ENCODE assay signal across 15 cellular contexts in the genomic region with DNA sequence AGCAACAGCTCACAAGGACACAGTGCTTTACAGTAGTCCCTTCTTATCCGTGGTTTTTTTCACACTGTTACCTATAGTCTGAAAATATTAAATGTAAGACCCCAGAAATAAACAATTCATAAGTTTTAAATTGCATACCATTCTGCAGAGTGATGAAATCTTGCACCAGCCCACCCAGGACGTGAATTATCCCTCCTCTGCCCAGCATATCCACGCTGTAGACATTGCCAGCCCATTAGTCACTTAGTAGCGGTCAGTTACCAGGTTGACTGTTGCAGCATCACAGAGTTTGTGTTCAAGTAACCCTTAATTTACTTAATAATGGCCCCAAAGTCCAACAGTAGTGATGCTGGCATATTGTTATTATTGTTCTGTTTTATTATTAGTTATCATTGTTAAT. TPM values are rescaled to one million over a fixed set of nuclear protein-coding genes. Genes with fewer than 3 reads are reported as not detected.
DNase-seq lines count a peak whose midpoint lies in the region; ATAC-seq, FAIRE-seq and TF ChIP-seq lines count a peak whose summit lies in the region.
"Had no signal": no experiment of that assay in that cellular context is flagged by ENCODE, and none has a peak within 500 bp of the region (broad histone marks: within the 10 kb centered on the region; RNA-seq: fewer than 3 reads in every experiment).

No MANE protein-coding gene starts in this region.

- FAIRE-seq in HepG2 (lab: Jason Lieb, UNC) = no peak

- no peak overlapping the region for H3K4ac ChIP-seq in H9 (ENCODE audit: low read depth, low read length)

- H2BK15ac ChIP-seq in H9 (ENCODE audit: low read depth, low read length) = no peak overlapping the region

- peaks cover 12% of the 10 kb centered on the region for H3K23me2 ChIP-seq in H9 (ENCODE audit: insufficient read length, low read depth, low read length, poor library complexity, severe bottlenecking)

- WGBS in HepG2 (ENCODE audit: low lambda C conversion rate) = 95% methylated on average over 4 of the region's 4 CpGs
- 84% methylated on average over 4 of the region's 4 CpGs for WGBS in right lobe of liver (ENCODE audit: insufficient coverage, low coverage, low lambda C conversion rate, missing lambda C conversion rate)
- 75% methylated on average over 4 of the region's 4 CpGs for WGBS in hepatocyte (ENCODE audit: low lambda C conversion rate, missing lambda C conversion rate)
- no CpG with 5 or more reads among the region's 4 CpGs for WGBS in H9 (ENCODE audit: extremely low coverage, insufficient read length, low lambda C conversion rate)

- no peak overlapping the region for H3K14ac ChIP-seq in H9 (ENCODE audit: insufficient read depth, low read length)

- TF ChIP-seq CTCF in HepG2 (CRISPR knock-in tag; IDR thresholded peaks at IDR 0.05) (no peak), right lobe of liver (IDR thresholded peaks at IDR 0.05) (no peak), hepatocyte (IDR thresholded peaks at IDR 0.05; ENCODE audit: poor library complexity) (no peak), H9 (conservative IDR thresholded peaks at IDR 0.05) (no peak)

- in situ Hi-C loops in HepG2 (cut with HindIII; ENCODE audit: extremely low pct_ligation_motif_present, low pct_unique_long_range_greater_than_20kb) = no loop called here

- H3K27ac ChIP-seq in HepG2 (ENCODE audit: extremely low read length, insufficient read depth, low read length) = no peak overlapping the region
- H3K27ac ChIP-seq in right lobe of liver = no peak overlapping the region
- no peak overlapping the region for H3K27ac ChIP-seq in hepatocyte
- H3K27ac ChIP-seq in H9 (ENCODE audit: insufficient read length, low read depth, low read length) = no peak overlapping the region
- H3K27ac ChIP-seq: PC-9 had no signal

- peaks cover 20% of the 10 kb centered on the region for H3K27me3 Mint-ChIP-seq in H9 (ENCODE audit: low read depth)

- H3K36me3 Mint-ChIP-seq in H9 (ENCODE audit: insufficient read depth in 1 of 3, low read depth in 3 of 3) = peaks cover 1 to 15% (median 12%) of the 10 kb centered on the region in 3 experiments; a peak in 4 of 7 replicates

- no peak overlapping the region for H3K4me3 ChIP-seq in HepG2 (replicated peaks in 1 of 3; ENCODE audit: insufficient read depth in 1 of 3, low read depth in 2 of 3, low read length in 3 of 3)
- no peak overlapping the region for H3K4me3 ChIP-seq in right lobe of liver
- H3K4me3 ChIP-seq in hepatocyte = no peak overlapping the region
- H3K4me3 ChIP-seq: adrenal gland, PC-9 had no signal

- H3K4me1 ChIP-seq in HepG2 (ENCODE audit: insufficient read depth, low read length) (peaks cover 24% of the 10 kb centered on the region), right lobe of liver (peaks cover 0 to 3% (median 0%) of the 10 kb centered on the region in 4 donors), hepatocyte (ENCODE audit: insufficient read depth) (peaks cover 11% of the 10 kb centered on the region), H9 (ENCODE audit: insufficient read depth, low read length) (peaks cover 17% of the 10 kb centered on the region)

- H3K27me3 ChIP-seq in HepG2 (ENCODE audit: control insufficient read depth in 1 of 2, insufficient read depth in 2 of 2, low read length in 2 of 2) (no peaks in the 10 kb centered on the region; a peak in 1 of 5 replicates), right lobe of liver (no peaks in the 10 kb centered on the region), hepatocyte (no peaks in the 10 kb centered on the region), H9 (ENCODE audit: insufficient read depth, low read length) (peaks cover 3% of the 10 kb centered on the region; the same call in 1 of the 2 replicates)
- H3K27me3 ChIP-seq: adrenal gland had no signal

- no peak overlapping the region for H4K8ac ChIP-seq in H9 (replicated peaks; ENCODE audit: insufficient read length, low read depth, low read length)

- H3K9me2 ChIP-seq in hepatocyte (replicated peaks; ENCODE audit: insufficient read depth) = no peaks in the 10 kb centered on the region

- H2BK120ac ChIP-seq in H9 (ENCODE audit: low read depth, low read length, poor library complexity, severe bottlenecking) = no peak overlapping the region

- H3K27ac Mint-ChIP-seq in H9 = no peak overlapping the region; a peak in 1 of 7 replicates

- H2AFZ ChIP-seq in HepG2 (ENCODE audit: low read length) (no peak overlapping the region), hepatocyte (no peak overlapping the region), H9 (ENCODE audit: low read length) (no peak overlapping the region)
- H2AFZ ChIP-seq: PC-9 had no signal

- H3K4me1 Mint-ChIP-seq in H9 = peaks cover 67% of the 10 kb centered on the region in 2 experiments

- H3K36me3 ChIP-seq in HepG2 (replicated peaks in 1 of 2; ENCODE audit: control insufficient read depth in 1 of 2, insufficient read depth in 2 of 2, low read length in 2 of 2) (no peaks in the 10 kb centered on the region; a peak in 2 of 5 replicates), right lobe of liver (no peaks in the 10 kb centered on the region), hepatocyte (replicated peaks; ENCODE audit: insufficient read depth, low read depth) (no peaks in the 10 kb centered on the region)
- H3K36me3 ChIP-seq: adrenal gland had no signal

- H3K9me3 ChIP-seq in HepG2 (ENCODE audit: low read length) = no peaks in the 10 kb centered on the region
- no peaks in the 10 kb centered on the region for H3K9me3 ChIP-seq in right lobe of liver
- H3K9me3 ChIP-seq in hepatocyte (ENCODE audit: low read depth) = no peaks in the 10 kb centered on the region
- no peaks in the 10 kb centered on the region for H3K9me3 ChIP-seq in H9 (ENCODE audit: control insufficient read depth, low read depth, low read length)
- H3K9me3 ChIP-seq: adrenal gland had no signal

- H4K91ac ChIP-seq in H9 (ENCODE audit: insufficient read length, low read depth, low read length) = no peak overlapping the region

- TF ChIP-seq POLR2A in HepG2 (IDR thresholded peaks at IDR 0.05; ENCODE audit: insufficient read depth in 1 of 2, low read depth in 2 of 2, low read length in 2 of 2) (no peak), right lobe of liver (IDR thresholded peaks at IDR 0.05) (no peak)

- H3K4me3 Mint-ChIP-seq in H9 = no peak overlapping the region

- H3K9ac ChIP-seq in HepG2 (ENCODE audit: insufficient read depth, low read depth, low read length) (no peak overlapping the region), H9 (ENCODE audit: extremely low read depth, insufficient read length, low read length) (no peak overlapping the region)

- intact Hi-C loops in HepG2 (cut with micrococcal nuclease; ENCODE audit: unreplicated experiment) = no loop called here
- intact Hi-C loops in right lobe of liver (cut with DNase I) = loop anchor here in 1 of 2 donors (5.0 kb wide), 1 partner anchor 111 kb away; a partner anchor contains a TSS

- no peak overlapping the region for H2BK12ac ChIP-seq in H9 (ENCODE audit: insufficient read length, low read depth, low read length)

- H2BK5ac ChIP-seq in H9 (ENCODE audit: insufficient read length, low read length) = no peak overlapping the region

- no peak overlapping the region for H3K23ac ChIP-seq in H9 (ENCODE audit: insufficient read length, low read depth, low read length)

- no peaks in the 10 kb centered on the region for H3K9me3 Mint-ChIP-seq in H9
- H3K9me3 Mint-ChIP-seq: neural crest cell had no signal

- no peak overlapping the region for H3T11ph ChIP-seq in H9 (ENCODE audit: low read length)

- H3K79me2 ChIP-seq in HepG2 (ENCODE audit: insufficient read depth, low read length) (no peaks in the 10 kb centered on the region), hepatocyte (no peaks in the 10 kb centered on the region), H9 (ENCODE audit: insufficient read depth, low read length) (no peaks in the 10 kb centered on the region)

- no peak overlapping the region for H3K18ac ChIP-seq in H9 (ENCODE audit: insufficient read length, low read depth, low read length)

- H2BK20ac ChIP-seq in H9 (ENCODE audit: low read depth, low read length, poor library complexity, severe bottlenecking) = no peak overlapping the region

- POLR2A ChIA-PET in HepG2 (lab: Yijun Ruan, JAX) = no interaction called here

- H3K79me1 ChIP-seq in H9 (ENCODE audit: insufficient read depth, low read depth, low read length, poor library complexity, severe bottlenecking) = no peaks in the 10 kb centered on the region

- H4K20me1 ChIP-seq in HepG2 (ENCODE audit: insufficient read depth, low read length) = no peaks in the 10 kb centered on the region; the same call in 1 of the 2 replicates
- H4K20me1 ChIP-seq in hepatocyte (ENCODE audit: insufficient read depth, poor library complexity, severe bottlenecking) = no peaks in the 10 kb centered on the region
- H4K20me1 ChIP-seq in H9 (ENCODE audit: control insufficient read depth, insufficient read depth, insufficient read length) = no peaks in the 10 kb centered on the region

- DNase-seq in HepG2 (ENCODE audit: low spot score) = no peak
- DNase-seq in right lobe of liver = no peak
- peak; percentile 95 for DNase-seq in amniotic epithelial cell (ENCODE audit: low read depth)
- peak; percentile 29 for DNase-seq in hepatocyte (ENCODE audit: low spot score)
- DNase-seq in H9 = no peak
- no peak for DNase-seq in HT-29 (ENCODE audit: low spot score)
- DNase-seq: activated CD8-positive, alpha-beta memory T cell treated with anti-CD3 and anti-CD28 coated beads, Interleukin-2, amount 50 U/mL, for 4 hours; AML-193; GDM1; substantia nigra had no signal

- no peak overlapping the region for H3K4me2 ChIP-seq in HepG2 (ENCODE audit: low read depth, low read length)
- no peak overlapping the region for H3K4me2 ChIP-seq in hepatocyte
- H3K4me2 ChIP-seq in H9 (ENCODE audit: insufficient read depth, insufficient read length, low read length) = no peak overlapping the region
- H3K4me2 ChIP-seq: PC-9 had no signal

- no peak for ATAC-seq in HepG2
- ATAC-seq in right lobe of liver = no peak
- ATAC-seq in HG03378 (IDR thresholded peaks at IDR 0.05; ENCODE audit: unreplicated experiment) = no peak
- ATAC-seq in activated CD4-positive, CD25-positive, alpha-beta regulatory T cell treated with anti-CD3 and anti-CD28 coated beads, Interleukin-2, amount 50 U/mL, for 24 hours = no peak

- CTCF ChIA-PET in HepG2 (lab: Yijun Ruan, JAX; ENCODE audit: low intra/inter-chr PET ratio, low total read pairs) = no interaction called here

- no peak overlapping the region for H2AK5ac ChIP-seq in H9 (ENCODE audit: insufficient read length, low read length)

- TF ChIP-seq RAD21 in HepG2 (CRISPR knock-in tag; IDR thresholded peaks at IDR 0.05) = no peak

- H3K56ac ChIP-seq in H9 (ENCODE audit: insufficient read length, low read depth, low read length) = no peak overlapping the region

- BruUV-seq in HepG2 (replicated peaks; lab: Mats Ljungman, UMichigan) = no TSS peak

- no peak overlapping the region for H4K5ac ChIP-seq in H9 (ENCODE audit: insufficient read length, low read depth, low read length)

- TF ChIP-seq EP300 in HepG2 (IDR thresholded peaks at IDR 0.05; ENCODE audit: low read depth in 2 of 2, low read length in 2 of 2) (no peak), HepG2 (CRISPR knock-in tag; IDR thresholded peaks at IDR 0.05; ENCODE audit: borderline replicate concordance) (no peak)

RNA-seq across cellular contexts. Expression of a gene that starts 3.6 kb away (rescaled TPM):
- total RNA-seq in HepG2 (2016; rRNA removed; fragmentation: Illumina TruSeq; extraction: Trizol) (7.1 and 8.1 TPM in 2 replicates), right lobe of liver (1 to 10 TPM; 3.5 to 6.6 (median 5.7) TPM), hepatocyte (2.2 and 4.3 TPM in 2 replicates), H9 (2021) (11.1 and 11.7 TPM in 2 replicates)
- 3.7 and 4.0 TPM in 2 replicates for total RNA-seq in HepG2 (2016; cell fraction: cytosol; rRNA removed; fragmentation: Illumina TruSeq; extraction: Trizol; ENCODE audit: low read depth)
- total RNA-seq in HepG2 (2016; cell fraction: insoluble cytoplasmic fraction; rRNA removed; fragmentation: Illumina TruSeq; extraction: Trizol) = 6.0 and 8.1 TPM in 2 replicates
- 3.6 and 3.8 TPM in 2 replicates for total RNA-seq in HepG2 (2016; cell fraction: membrane; rRNA removed; fragmentation: Illumina TruSeq; extraction: Trizol)
- 11.6 and 12.0 TPM in 2 replicates for total RNA-seq in HepG2 (2016; cell fraction: nucleus; rRNA removed; fragmentation: Illumina TruSeq; extraction: Trizol)
- polyA plus RNA-seq in HepG2 (2011; rRNA removed) (10.9 and 13.5 TPM in 2 replicates), hepatocyte (3.7 and 6.1 TPM in 2 replicates)
- polyA plus RNA-seq in HepG2 (2011; cell fraction: cytosol; rRNA removed) = 7.2 and 8.1 TPM in 2 replicates
- 25.5 and 30.8 TPM in 2 replicates for polyA plus RNA-seq in HepG2 (2011; cell fraction: nucleus; rRNA removed)
- 3.0 and 5.3 TPM in 2 replicates for polyA plus RNA-seq in HepG2 (2012)
- 0.87 and 1.2 TPM in 2 replicates for polyA plus RNA-seq in HepG2 (2016; cell fraction: cytosol; fragmentation: Illumina TruSeq; extraction: Trizol; ENCODE audit: low read depth)
- polyA plus RNA-seq in HepG2 (2016; cell fraction: insoluble cytoplasmic fraction; fragmentation: Illumina TruSeq; extraction: Trizol; ENCODE audit: low read depth) = 4.8 and 5.4 TPM in 2 replicates
- 1.8 and 2.4 TPM in 2 replicates for polyA plus RNA-seq in HepG2 (2016; cell fraction: membrane; fragmentation: Illumina TruSeq; extraction: Trizol; ENCODE audit: low read depth)
- polyA plus RNA-seq in HepG2 (2016; cell fraction: nucleus; fragmentation: Illumina TruSeq; extraction: Trizol; ENCODE audit: insufficient read depth, low read depth) = 19.5 and 23.8 TPM in 2 replicates
- polyA minus RNA-seq in HepG2 (2011; rRNA and poly(A)+ RNA removed; ENCODE audit: low replicate concordance) = 19.6 and 28.2 TPM in 2 replicates
- 4.6 and 8.8 TPM in 2 replicates for polyA minus RNA-seq in HepG2 (2011; cell fraction: cytosol; rRNA and poly(A)+ RNA removed)
- polyA minus RNA-seq in HepG2 (2011; cell fraction: nucleus; rRNA and poly(A)+ RNA removed) = 14.7 and 18.9 TPM in 2 replicates
- total RNA-seq in HT-29 (2014; rRNA removed; shearing (Covaris generic)) = 0.18 and 0.47 TPM in 2 replicates

Comparison
In these comparisons a context has a peak if more than half of its experiments do, and no peak if none do; other contexts are left out.
1. DNase-seq: peak in amniotic epithelial cell (single experiment) and hepatocyte (single experiment); none in HepG2 (single experiment), right lobe of liver (0 of 3), H9 (single experiment) and HT-29 (single experiment).